ENCODE assay signal across 11 cellular contexts in genomic region chr13:32140109-32140508, GRCh38.
"Had no signal": no experiment of that assay in that cellular context is flagged by ENCODE, and none has a peak within 500 bp of the region (broad histone marks: within the 10 kb centered on the region; RNA-seq: fewer than 3 reads in every experiment).

No MANE protein-coding gene starts in this region.

- H3K4me2 ChIP-seq: GM23338 had no signal

- ATAC-seq: GM23338, HCT116 had no signal

- H3K36me3 ChIP-seq: HAP-1 had no signal

- DNase-seq: GM23248, GOT3, H7, H9, HCEC 1CT, HFFc6 had no signal

- H3K27ac ChIP-seq: GM23248 had no signal

- FAIRE-seq: H1, H54 had no signal

- H3K9me3 Mint-ChIP-seq: GM23338, H9, HFFc6 had no signal

- H3K27ac Mint-ChIP-seq: GM23338, H9, HFFc6 had no signal

- H3K9me3 ChIP-seq: HAP-1 had no signal

- H3K4me3 ChIP-seq: GM23248, GM23338, HAP-1 had no signal

- H3K4me3 Mint-ChIP-seq: GM23338, H9, HFFc6 had no signal

- H2AFZ ChIP-seq: GM23248, GM23338 had no signal

- H3K9ac ChIP-seq: GM23248 had no signal
